Comparison of ENCODE assay signal across 8 cellular contexts in the genomic region with DNA sequence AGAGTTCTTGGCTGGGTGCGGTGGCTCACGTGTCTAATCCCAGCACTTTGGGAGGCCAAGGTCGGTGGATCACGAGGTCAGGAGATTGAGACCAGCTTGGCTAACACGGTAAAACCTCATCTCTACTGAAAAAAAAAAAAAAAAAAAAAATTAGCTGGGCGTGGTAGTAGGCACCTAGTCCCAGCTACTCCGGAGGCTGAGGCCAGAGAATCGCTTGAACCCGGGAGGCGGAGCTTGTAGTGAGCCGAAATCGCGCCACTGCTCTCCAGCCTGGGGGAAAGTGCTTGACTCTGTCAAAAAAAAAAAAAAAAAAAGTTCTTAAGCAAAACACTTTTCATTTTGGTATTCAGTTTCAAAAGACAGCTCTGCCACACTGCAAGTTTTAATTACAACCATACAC. TPM values are rescaled to one million over a fixed set of nuclear protein-coding genes. Genes with fewer than 3 reads are reported as not detected.
"Had no signal": no experiment of that assay in that cellular context is flagged by ENCODE, and none has a peak within 500 bp of the region (broad histone marks: within the 10 kb centered on the region; RNA-seq: fewer than 3 reads in every experiment).

No MANE protein-coding gene starts in this region.

- H3K36me3 Mint-ChIP-seq: IgD-negative memory B cell had no signal

- H3K4me3 Mint-ChIP-seq: GM23338, H9, IgD-negative memory B cell had no signal

- ATAC-seq: GM23338, HepG2 had no signal

- H3K4me1 Mint-ChIP-seq: H9, IgD-negative memory B cell had no signal

- H3K27ac ChIP-seq: HL-60 had no signal

- H3K4me3 ChIP-seq: GM23338 had no signal

- H3K27me3 Mint-ChIP-seq: IgD-negative memory B cell had no signal

- H3K4me2 ChIP-seq: GM23338 had no signal

- DNase-seq: H9, HCEC 1CT had no signal

- H2AFZ ChIP-seq: GM23338 had no signal

- H3K27ac Mint-ChIP-seq: GM23338, H9, IgD-negative memory B cell had no signal

- H3K9me3 Mint-ChIP-seq: GM23338, H9, IgD-negative memory B cell had no signal

RNA-seq across cellular contexts. Expression of a gene that starts 36.8 kb away (rescaled TPM):
- total RNA-seq: GM23338, H1, H9, HepG2, HT1080 had no signal
- polyA plus RNA-seq: GM23338, HepG2, IgD-negative memory B cell had no signal

RNA-seq across cellular contexts. Expression of a gene that starts 37.9 kb away (rescaled TPM):
- total RNA-seq: H9, HT1080 had no signal
- polyA plus RNA-seq: IgD-negative memory B cell had no signal
